In genomic region chr12:2110127-2110526, GRCh38 we compare ENCODE assay signal across 27 cellular contexts. TPM values are rescaled to one million over a fixed set of nuclear protein-coding genes. Genes with fewer than 3 reads are reported as not detected.
"Had no signal": no experiment of that assay in that cellular context is flagged by ENCODE, and none has a peak within 500 bp of the region (broad histone marks: within the 10 kb centered on the region; RNA-seq: fewer than 3 reads in every experiment).

No MANE protein-coding gene starts in this region.

- H3K4me3 ChIP-seq: adrenal gland, breast epithelium, K562, PC-9, SK-N-MC had no signal

- H3K36me3 ChIP-seq: adrenal gland, breast epithelium had no signal

- H3K27ac ChIP-seq: adrenal gland, breast epithelium, PC-9, SK-N-MC, VCaP had no signal

- H3K4me1 ChIP-seq: adrenal gland, breast epithelium had no signal

- H3K9me3 ChIP-seq: adrenal gland, breast epithelium had no signal

- DNase-seq: activated CD4-positive, alpha-beta memory T cell treated with anti-CD3 and anti-CD28 coated beads for 36 hours; activated CD4-positive, alpha-beta T cell treated with anti-CD3 and anti-CD28 coated beads, Interleukin-2, amount 10 ng/mL, durations not matched to agents 7 days and 5 days; activated CD4-positive, CD25-positive, alpha-beta regulatory T cell; activated CD8-positive, alpha-beta memory T cell treated with anti-CD3 and anti-CD28 coated beads for 24 hours; activated naive CD4-positive, alpha-beta T cell treated with anti-CD3 and anti-CD28 coated beads, Interleukin-2, amount 50 U/mL, for 16 hours; activated naive CD8-positive, alpha-beta T cell treated with anti-CD3 and anti-CD28 coated beads, Interleukin-2, amount 10 ng/mL, durations not matched to agents 7 days and 5 days; activated T-cell treated with anti-CD3 and anti-CD28 coated beads for 4 hours; activated T-cell treated with anti-CD3 and anti-CD28 coated beads, Interleukin-2, amount 50 U/mL, for 48 hours; adrenal gland; anterior cingulate cortex; central memory CD4-positive, alpha-beta T cell; Karpas-422; MM.1S; NCI-H1105; NCI-H1436; NCI-H1694 treated with DMSO at 0.1 percent for 48 hours; NCI-H2029 treated with DMSO at 0.1 percent for 48 hours; NCI-H446; NCI-H524; PC-9; T-cell; T-helper 2 cell had no signal

- H3K27me3 ChIP-seq: adrenal gland, breast epithelium had no signal

- ATAC-seq: activated T-helper 17 cell treated with anti-CD3 and anti-CD28 coated beads, Interleukin-2, amount 50 U/mL, for 72 hours; K562; T-cell had no signal

RNA-seq across cellular contexts. Expression of gene CACNA1C, which starts 57.3 kb away (rescaled TPM):
- total RNA-seq: K562, PC-9 had no signal
- polyA plus RNA-seq: K562 had no signal
